2 cellular contexts compared by ENCODE assay signal in the genomic region with DNA sequence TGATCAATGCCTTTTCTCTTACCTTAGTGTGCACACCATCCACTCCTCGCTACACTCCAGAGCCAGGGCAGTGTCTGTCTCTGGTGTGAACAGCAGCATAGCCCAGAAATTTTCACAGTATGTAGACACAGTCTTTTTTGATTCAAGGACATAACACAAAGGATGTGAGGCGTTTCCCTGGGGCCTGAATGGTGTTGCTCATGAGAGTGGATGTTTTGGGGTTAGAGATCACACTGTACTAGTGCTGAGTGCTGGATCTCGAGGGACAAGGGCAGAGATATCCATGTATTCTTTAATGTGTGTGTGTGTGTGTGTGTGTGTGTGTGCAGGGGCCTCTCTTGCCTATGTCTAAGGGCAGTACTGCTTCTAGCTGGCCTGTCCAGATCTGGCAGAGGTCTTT.
TF ChIP-seq lines count a peak whose summit lies in the region.

No MANE protein-coding gene starts in this region.

TF ChIP-seq in HEK293, 187 proteins besides CTCF, POLR2A, EP300 and RAD21:
- TF ChIP-seq, protein P1, sequence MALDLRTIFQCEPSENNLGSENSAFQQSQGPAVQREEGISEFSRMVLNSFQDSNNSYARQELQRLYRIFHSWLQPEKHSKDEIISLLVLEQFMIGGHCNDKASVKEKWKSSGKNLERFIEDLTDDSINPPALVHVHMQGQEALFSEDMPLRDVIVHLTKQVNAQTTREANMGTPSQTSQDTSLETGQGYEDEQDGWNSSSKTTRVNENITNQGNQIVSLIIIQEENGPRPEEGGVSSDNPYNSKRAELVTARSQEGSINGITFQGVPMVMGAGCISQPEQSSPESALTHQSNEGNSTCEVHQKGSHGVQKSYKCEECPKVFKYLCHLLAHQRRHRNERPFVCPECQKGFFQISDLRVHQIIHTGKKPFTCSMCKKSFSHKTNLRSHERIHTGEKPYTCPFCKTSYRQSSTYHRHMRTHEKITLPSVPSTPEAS (tag by site-specific recombination; IDR thresholded peaks at IDR 0.05), result peak; percentile 38
- no peak for TF ChIP-seq ZNF610 (tag by site-specific recombination; IDR thresholded peaks at IDR 0.05; ENCODE audit: borderline replicate concordance)

TF ChIP-seq in endothelial cell of umbilical vein, 7 proteins besides CTCF, POLR2A, EP300 and RAD21 (continued from another document):
- TF ChIP-seq, protein P2, sequence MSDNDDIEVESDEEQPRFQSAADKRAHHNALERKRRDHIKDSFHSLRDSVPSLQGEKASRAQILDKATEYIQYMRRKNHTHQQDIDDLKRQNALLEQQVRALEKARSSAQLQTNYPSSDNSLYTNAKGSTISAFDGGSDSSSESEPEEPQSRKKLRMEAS (IDR thresholded peaks at IDR 0.05; ENCODE audit: insufficient read depth, insufficient read length), result no peak
